22 cellular contexts compared by ENCODE assay signal in the genomic region with DNA sequence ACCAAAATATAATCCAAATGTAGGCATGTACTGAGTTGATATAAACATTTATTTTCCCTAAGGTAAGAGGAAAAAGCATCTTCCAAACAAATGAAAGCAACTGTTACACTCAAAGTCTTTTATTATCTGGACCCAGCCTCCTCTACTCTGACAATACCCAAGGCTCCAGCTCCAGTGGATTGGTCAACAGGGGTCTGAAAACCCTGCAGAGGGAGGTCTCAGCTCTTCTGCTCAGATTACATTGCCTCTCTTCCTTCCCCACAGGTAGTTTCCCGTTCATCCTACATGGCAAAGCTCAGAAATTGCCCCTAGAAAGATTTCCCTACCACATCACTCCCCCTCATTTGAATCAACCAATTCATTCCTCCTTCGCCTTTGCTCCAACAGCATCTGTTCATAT.
"Had no signal": no experiment of that assay in that cellular context is flagged by ENCODE, and none has a peak within 500 bp of the region (broad histone marks: within the 10 kb centered on the region; RNA-seq: fewer than 3 reads in every experiment).

No MANE protein-coding gene starts in this region.

- H3K9me3 Mint-ChIP-seq: natural killer cell treated with Interleukin-12 subunit alpha and Interleukin-12 subunit beta and Interleukin-15 and Interleukin-18, amount 100 ng/mL, for 72 hours; neural crest cell; stimulated activated naive B cell treated with anti-CD40 and anti-IgM and Interleukin-4, amounts not matched to agents 10 μg/mL and 1 μg/mL and 100 μg/mL, for 72 hours; stimulated activated naive CD8-positive, alpha-beta T cell treated with anti-CD3 and anti-CD28 coated beads, Interleukin-15, Interleukin-2, amounts not matched to agents 100 ng/mL and 50 ng/mL, for 24 hours had no signal

- H3K27ac Mint-ChIP-seq: natural killer cell treated with Interleukin-12 subunit alpha and Interleukin-12 subunit beta and Interleukin-15 and Interleukin-18, amount 100 ng/mL, for 72 hours; progenitor cell of endocrine pancreas; stimulated activated naive B cell treated with anti-CD40 and anti-IgM and Interleukin-4, amounts not matched to agents 10 μg/mL and 1 μg/mL and 100 μg/mL, for 72 hours; stimulated activated naive CD8-positive, alpha-beta T cell treated with anti-CD3 and anti-CD28 coated beads, Interleukin-15, Interleukin-2, amounts not matched to agents 100 ng/mL and 50 ng/mL, for 24 hours had no signal

- H3K4me3 ChIP-seq: coronary artery, esophagus squamous epithelium, heart right ventricle, left lung, right lobe of liver, transverse colon had no signal

- H3K9ac ChIP-seq: parathyroid adenoma had no signal

- H3K36me3 Mint-ChIP-seq: natural killer cell treated with Interleukin-12 subunit alpha and Interleukin-12 subunit beta and Interleukin-15 and Interleukin-18, amount 100 ng/mL, for 72 hours; stimulated activated naive B cell treated with anti-CD40 and anti-IgM and Interleukin-4, amounts not matched to agents 10 μg/mL and 1 μg/mL and 100 μg/mL, for 72 hours had no signal

- H3K79me2 ChIP-seq: parathyroid adenoma had no signal

- H3K4me1 ChIP-seq: heart right ventricle, left lung, parathyroid adenoma, right lobe of liver, transverse colon had no signal

- H3K4me3 Mint-ChIP-seq: natural killer cell treated with Interleukin-12 subunit alpha and Interleukin-12 subunit beta and Interleukin-15 and Interleukin-18, amount 100 ng/mL, for 72 hours; neural crest cell; stimulated activated naive B cell treated with anti-CD40 and anti-IgM and Interleukin-4, amounts not matched to agents 10 μg/mL and 1 μg/mL and 100 μg/mL, for 72 hours; stimulated activated naive CD8-positive, alpha-beta T cell treated with anti-CD3 and anti-CD28 coated beads, Interleukin-15, Interleukin-2, amounts not matched to agents 100 ng/mL and 50 ng/mL, for 24 hours had no signal

- H3K4me1 Mint-ChIP-seq: neural crest cell; stimulated activated naive B cell treated with anti-CD40 and anti-IgM and Interleukin-4, amounts not matched to agents 10 μg/mL and 1 μg/mL and 100 μg/mL, for 72 hours had no signal

- H2AFZ ChIP-seq: parathyroid adenoma had no signal

- H3K27ac ChIP-seq: coronary artery, esophagus squamous epithelium, heart right ventricle, left lung, parathyroid adenoma, right lobe of liver, transverse colon had no signal

- DNase-seq: dermis blood vessel endothelial cell; effector memory CD4-positive, alpha-beta T cell; erythroblast; esophagus squamous epithelium; foreskin melanocyte; glutamatergic neuron; heart right ventricle; hippocampal formation; left cardiac atrium; left lung; right lobe of liver; small intestine; stimulated activated CD4-positive, alpha-beta T cell treated with anti-CD3 and anti-CD28 coated beads, Interleukin-15, amount 100 ng/mL, for 24 hours; stimulated activated CD4-positive, alpha-beta T cell treated with anti-CD3 and anti-CD28 coated beads, Interleukin-2, amount 100 ng/mL, for 48 hours; stimulated activated naive B cell treated with anti-CD40 and anti-IgM and Interleukin-4, amounts not matched to agents 10 μg/mL and 1 μg/mL and 100 μg/mL, for 72 hours; transverse colon had no signal

- H3K36me3 ChIP-seq: esophagus squamous epithelium, heart right ventricle, left lung, right lobe of liver, transverse colon had no signal

- ATAC-seq: heart right ventricle; left cardiac atrium; left lung; natural killer cell treated with Interleukin-12 subunit alpha and Interleukin-12 subunit beta and Interleukin-15 and Interleukin-18, amount 100 ng/mL, for 72 hours; right lobe of liver; stimulated activated naive B cell treated with anti-CD40 and anti-IgM and Interleukin-4, amounts not matched to agents 10 μg/mL and 1 μg/mL and 100 μg/mL, for 72 hours had no signal

- H3K9me3 ChIP-seq: esophagus squamous epithelium, heart right ventricle, left lung, right lobe of liver, transverse colon had no signal

- H3K27me3 ChIP-seq: right lobe of liver, transverse colon had no signal
